Comparison of ENCODE assay signal across 1 cellular context in the genomic region with DNA sequence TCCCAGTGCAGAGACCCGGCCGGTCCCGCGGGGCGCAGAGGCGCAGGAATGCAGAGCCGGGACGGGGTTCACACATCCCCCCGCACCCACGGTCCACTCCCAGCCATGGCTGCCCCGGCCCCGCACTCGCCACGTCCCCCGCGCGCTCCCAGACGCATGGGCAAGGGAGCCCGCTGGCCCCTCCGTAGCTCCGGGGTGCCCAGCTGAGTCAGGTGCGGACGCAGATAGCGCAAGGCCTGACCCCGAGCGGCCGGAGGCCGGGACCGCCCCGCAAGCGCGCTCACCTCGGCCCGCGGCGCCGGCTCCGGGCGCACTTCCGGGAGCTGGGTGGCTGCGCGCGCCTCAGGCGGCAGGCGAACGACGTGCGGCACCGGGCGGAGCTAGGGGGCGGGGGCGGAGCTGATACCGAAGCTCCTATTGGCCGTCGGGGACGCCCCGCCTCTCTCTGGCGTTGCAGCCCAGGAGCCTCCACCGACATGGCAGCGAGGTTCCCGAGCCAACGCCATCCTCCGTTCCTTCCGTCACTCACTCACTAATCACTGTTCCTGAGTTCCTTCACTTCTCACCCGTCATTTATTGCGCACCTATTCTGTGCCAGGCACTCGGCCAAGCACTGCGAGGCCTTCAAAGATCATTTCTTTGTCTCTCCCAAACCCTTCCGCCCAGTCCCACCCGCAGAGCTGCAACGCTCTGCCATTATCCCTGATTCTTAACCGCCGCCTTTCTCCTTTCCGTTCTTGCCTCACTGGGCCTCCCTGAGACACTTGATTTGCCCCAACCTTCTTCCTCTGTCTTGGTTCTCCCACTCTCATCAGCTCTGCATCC.
TF ChIP-seq lines count a peak whose summit lies in the region.

Gene ZNF18, minus strand, starts transcription at position 329 of the 825 bp plus-strand sequence. CDS start 4,646 bp downstream, outside the sequence.

TF ChIP-seq in GM12878, 131 proteins besides CTCF, POLR2A, EP300 and RAD21 (continued from another document):
- TF ChIP-seq E2F8 (IDR thresholded peaks at IDR 0.05; ENCODE audit: low read depth, partially characterized antibody) (no peak), SP1 (IDR thresholded peaks at IDR 0.05; ENCODE audit: low read depth, low read length) (peak; percentile 76), KLF5 (IDR thresholded peaks at IDR 0.05; ENCODE audit: partially characterized antibody) (peak; percentile 36), RELA (IDR thresholded peaks at IDR 0.05; ENCODE audit: borderline replicate concordance, partially characterized antibody) (no peak), HDAC2 (IDR thresholded peaks at IDR 0.05) (peak; percentile 57; the same call in 1 of the 2 replicates)
- TF ChIP-seq, protein P1, sequence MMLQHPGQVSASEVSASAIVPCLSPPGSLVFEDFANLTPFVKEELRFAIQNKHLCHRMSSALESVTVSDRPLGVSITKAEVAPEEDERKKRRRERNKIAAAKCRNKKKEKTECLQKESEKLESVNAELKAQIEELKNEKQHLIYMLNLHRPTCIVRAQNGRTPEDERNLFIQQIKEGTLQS (IDR thresholded peaks at IDR 0.05; ENCODE audit: borderline replicate concordance, extremely low read depth, low read depth, low read length) = no peak
- TF ChIP-seq, protein P2, sequence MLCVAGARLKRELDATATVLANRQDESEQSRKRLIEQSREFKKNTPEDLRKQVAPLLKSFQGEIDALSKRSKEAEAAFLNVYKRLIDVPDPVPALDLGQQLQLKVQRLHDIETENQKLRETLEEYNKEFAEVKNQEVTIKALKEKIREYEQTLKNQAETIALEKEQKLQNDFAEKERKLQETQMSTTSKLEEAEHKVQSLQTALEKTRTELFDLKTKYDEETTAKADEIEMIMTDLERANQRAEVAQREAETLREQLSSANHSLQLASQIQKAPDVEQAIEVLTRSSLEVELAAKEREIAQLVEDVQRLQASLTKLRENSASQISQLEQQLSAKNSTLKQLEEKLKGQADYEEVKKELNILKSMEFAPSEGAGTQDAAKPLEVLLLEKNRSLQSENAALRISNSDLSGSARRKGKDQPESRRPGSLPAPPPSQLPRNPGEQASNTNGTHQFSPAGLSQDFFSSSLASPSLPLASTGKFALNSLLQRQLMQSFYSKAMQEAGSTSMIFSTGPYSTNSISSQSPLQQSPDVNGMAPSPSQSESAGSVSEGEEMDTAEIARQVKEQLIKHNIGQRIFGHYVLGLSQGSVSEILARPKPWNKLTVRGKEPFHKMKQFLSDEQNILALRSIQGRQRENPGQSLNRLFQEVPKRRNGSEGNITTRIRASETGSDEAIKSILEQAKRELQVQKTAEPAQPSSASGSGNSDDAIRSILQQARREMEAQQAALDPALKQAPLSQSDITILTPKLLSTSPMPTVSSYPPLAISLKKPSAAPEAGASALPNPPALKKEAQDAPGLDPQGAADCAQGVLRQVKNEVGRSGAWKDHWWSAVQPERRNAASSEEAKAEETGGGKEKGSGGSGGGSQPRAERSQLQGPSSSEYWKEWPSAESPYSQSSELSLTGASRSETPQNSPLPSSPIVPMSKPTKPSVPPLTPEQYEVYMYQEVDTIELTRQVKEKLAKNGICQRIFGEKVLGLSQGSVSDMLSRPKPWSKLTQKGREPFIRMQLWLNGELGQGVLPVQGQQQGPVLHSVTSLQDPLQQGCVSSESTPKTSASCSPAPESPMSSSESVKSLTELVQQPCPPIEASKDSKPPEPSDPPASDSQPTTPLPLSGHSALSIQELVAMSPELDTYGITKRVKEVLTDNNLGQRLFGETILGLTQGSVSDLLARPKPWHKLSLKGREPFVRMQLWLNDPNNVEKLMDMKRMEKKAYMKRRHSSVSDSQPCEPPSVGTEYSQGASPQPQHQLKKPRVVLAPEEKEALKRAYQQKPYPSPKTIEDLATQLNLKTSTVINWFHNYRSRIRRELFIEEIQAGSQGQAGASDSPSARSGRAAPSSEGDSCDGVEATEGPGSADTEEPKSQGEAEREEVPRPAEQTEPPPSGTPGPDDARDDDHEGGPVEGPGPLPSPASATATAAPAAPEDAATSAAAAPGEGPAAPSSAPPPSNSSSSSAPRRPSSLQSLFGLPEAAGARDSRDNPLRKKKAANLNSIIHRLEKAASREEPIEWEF (IDR thresholded peaks at IDR 0.05; ENCODE audit: insufficient replicate concordance, low read depth, low read length) = no peak
